Comparison of ENCODE assay signal across 1 cellular context in genomic region chr9:137070906-137071275, GRCh38.
TF ChIP-seq lines count a peak whose summit lies in the region.

No MANE protein-coding gene starts in this region.

TF ChIP-seq in HepG2, 621 proteins besides CTCF, POLR2A, EP300 and RAD21 (continued from another document and continues in another):
- TF ChIP-seq ZBTB34 (CRISPR knock-in tag; IDR thresholded peaks at IDR 0.05) (0 out of 2 replicates have a peak, but pooled peaks have one; percentile 50), ZBTB20 (CRISPR knock-in tag; IDR thresholded peaks at IDR 0.05; ENCODE audit: borderline replicate concordance, low read depth) (no peak), KLF16 (CRISPR knock-in tag; IDR thresholded peaks at IDR 0.05) (no peak), KLF11 (CRISPR knock-in tag; IDR thresholded peaks at IDR 0.05) (no peak), GATAD1 (CRISPR knock-in tag; IDR thresholded peaks at IDR 0.05) (no peak), ZFP41 (CRISPR knock-in tag; IDR thresholded peaks at IDR 0.05; ENCODE audit: borderline replicate concordance) (0 out of 2 replicates have a peak, but pooled peaks have one; percentile 64), GATA4 (IDR thresholded peaks at IDR 0.05; ENCODE audit: borderline replicate concordance, low read depth) (no peak), PAX8 (CRISPR knock-in tag; IDR thresholded peaks at IDR 0.05; ENCODE audit: borderline replicate concordance) (no peak), HMGA1 (CRISPR knock-in tag; conservative IDR thresholded peaks at IDR 0.05) (no peak), HDAC2 (CRISPR knock-in tag; IDR thresholded peaks at IDR 0.05) (0 out of 2 replicates have a peak, but pooled peaks have one; percentile 4), ZNF280D (CRISPR knock-in tag; IDR thresholded peaks at IDR 0.05) (no peak), ZBTB42 (CRISPR knock-in tag; IDR thresholded peaks at IDR 0.05) (no peak), HNRNPK (IDR thresholded peaks at IDR 0.05; ENCODE audit: low read depth, low read length, poor library complexity, severe bottlenecking) (no peak), POGK (CRISPR knock-in tag; conservative IDR thresholded peaks at IDR 0.05) (no peak), ZBTB44 (CRISPR knock-in tag; IDR thresholded peaks at IDR 0.05) (no peak), GFI1 (CRISPR knock-in tag; IDR thresholded peaks at IDR 0.05; ENCODE audit: borderline replicate concordance) (no peak), ZNF512B (CRISPR knock-in tag; IDR thresholded peaks at IDR 0.05; ENCODE audit: borderline replicate concordance) (no peak), CENPX (CRISPR knock-in tag; IDR thresholded peaks at IDR 0.05) (no peak), ZNF749 (CRISPR knock-in tag; IDR thresholded peaks at IDR 0.05; ENCODE audit: borderline replicate concordance) (no peak), ARNT (IDR thresholded peaks at IDR 0.05) (no peak), ZNF646 (CRISPR knock-in tag; IDR thresholded peaks at IDR 0.05) (no peak), NFRKB (IDR thresholded peaks at IDR 0.05) (no peak), ELF4 (CRISPR knock-in tag; IDR thresholded peaks at IDR 0.05; ENCODE audit: borderline replicate concordance) (no peak), ZNF713 (CRISPR knock-in tag; IDR thresholded peaks at IDR 0.05) (no peak), ZGPAT (CRISPR knock-in tag; IDR thresholded peaks at IDR 0.05) (no peak), TBP (CRISPR knock-in tag; IDR thresholded peaks at IDR 0.05) (no peak), RXRA (CRISPR knock-in tag; IDR thresholded peaks at IDR 0.05) (no peak), ZNF670 (CRISPR knock-in tag; IDR thresholded peaks at IDR 0.05; ENCODE audit: borderline replicate concordance) (no peak), ASH2L (IDR thresholded peaks at IDR 0.05; ENCODE audit: insufficient read length, low read depth, low read length) (peak; percentile 15), POLR2G (IDR thresholded peaks at IDR 0.05; ENCODE audit: low read depth, low read length) (peak; percentile 2; the same call in 1 of the 2 replicates), KLF13 (CRISPR knock-in tag; IDR thresholded peaks at IDR 0.05) (0 out of 2 replicates have a peak, but pooled peaks have one; percentile 29), ZNF570 (CRISPR knock-in tag; IDR thresholded peaks at IDR 0.05; ENCODE audit: borderline replicate concordance) (no peak), ZMAT3 (CRISPR knock-in tag; conservative IDR thresholded peaks at IDR 0.05) (no peak), DRAP1 (CRISPR knock-in tag; IDR thresholded peaks at IDR 0.05) (no peak), ZNF430 (CRISPR knock-in tag; IDR thresholded peaks at IDR 0.05) (no peak; the same call in 1 of the 2 replicates), HNRNPH1 (optimal IDR thresholded peaks at IDR 0.05; ENCODE audit: low read depth, low read length) (no peak), ZNF296 (CRISPR knock-in tag; conservative IDR thresholded peaks at IDR 0.05) (no peak), USF2 (IDR thresholded peaks at IDR 0.05; ENCODE audit: low read depth, low read length) (no peak), USF2 (CRISPR knock-in tag; IDR thresholded peaks at IDR 0.05; ENCODE audit: borderline replicate concordance) (0 out of 2 replicates have a peak, but pooled peaks have one; percentile 12), ZNF556 (CRISPR knock-in tag; IDR thresholded peaks at IDR 0.05; ENCODE audit: borderline replicate concordance) (no peak), ETV6 (CRISPR knock-in tag; conservative IDR thresholded peaks at IDR 0.05) (no peak; the same call in 1 of the 2 replicates)
